ENCODE assay signal across 12 cellular contexts in the genomic region with DNA sequence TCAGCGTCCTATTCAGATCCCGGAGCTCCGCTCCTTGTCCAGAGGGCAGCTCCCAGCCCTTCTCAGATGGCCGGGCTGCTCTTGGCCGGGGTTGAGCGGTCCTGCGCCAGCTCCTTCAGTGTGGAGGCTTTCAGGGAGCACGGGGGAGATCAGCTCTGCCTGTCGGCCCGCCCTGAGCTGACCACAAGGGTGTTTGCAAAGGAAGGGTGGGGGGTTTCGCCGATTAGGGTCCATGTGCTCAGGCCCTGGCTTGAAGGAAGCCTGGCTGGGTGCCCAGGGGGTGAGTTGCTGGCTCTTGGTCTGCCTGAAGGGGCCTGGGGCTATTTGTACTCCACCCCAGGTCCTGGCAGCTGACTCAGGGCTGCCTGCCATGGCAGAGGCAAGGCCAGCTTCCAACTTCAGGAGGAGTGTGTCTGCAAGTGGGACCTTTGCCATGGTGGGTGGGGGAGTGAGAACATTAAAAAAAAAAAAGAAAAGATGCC.
A peak's percentile ranks its signal among the peaks of the same experiment; 100 is the strongest.
DNase-seq lines count a peak whose midpoint lies in the region; ATAC-seq and TF ChIP-seq lines count a peak whose summit lies in the region.
"Had no signal": no experiment of that assay in that cellular context is flagged by ENCODE, and none has a peak within 500 bp of the region (broad histone marks: within the 10 kb centered on the region; RNA-seq: fewer than 3 reads in every experiment).

No MANE protein-coding gene starts in this region.

- peak overlapping the region; percentile 76 for H3K27ac ChIP-seq in left ventricle myocardium inferior (replicated peaks)

- no peak for ATAC-seq in HG03442 (IDR thresholded peaks at IDR 0.05; ENCODE audit: unreplicated experiment)
- no peak for ATAC-seq in HG02973 (IDR thresholded peaks at IDR 0.05; ENCODE audit: unreplicated experiment)
- ATAC-seq: stimulated activated naive CD8-positive, alpha-beta T cell treated with anti-CD3 and anti-CD28 coated beads, Interleukin-15, Interleukin-2, amounts not matched to agents 100 U/mL and 50 U/mL, for 24 hours had no signal

- H3K36me3 ChIP-seq in left ventricle myocardium inferior, result no peaks in the 10 kb centered on the region

- H3K4me3 ChIP-seq in astrocyte of the spinal cord (ENCODE audit: low read depth, low read length) (no peak overlapping the region), left ventricle myocardium inferior (no peak overlapping the region)

- in situ Hi-C loops in astrocyte of the spinal cord (cut with HindIII; ENCODE audit: low sequenced_read_pairs), result no loop called here

- intact Hi-C loops in left ventricle myocardium inferior (cut with micrococcal nuclease), result no loop called here

- H3K4me1 ChIP-seq in left ventricle myocardium inferior, result peaks cover 41% of the 10 kb centered on the region

- H3K9me3 ChIP-seq in left ventricle myocardium inferior (replicated peaks), result no peaks in the 10 kb centered on the region

- no peak for TF ChIP-seq CTCF in astrocyte of the spinal cord (IDR thresholded peaks at IDR 0.05; ENCODE audit: low read depth, low read length)
- TF ChIP-seq CTCF in left ventricle myocardium inferior (IDR thresholded peaks at IDR 0.05; ENCODE audit: borderline replicate concordance), result no peak

- H3K27me3 ChIP-seq in left ventricle myocardium inferior (ENCODE audit: low read depth), result no peaks in the 10 kb centered on the region

- DNase-seq in ELR (ENCODE audit: low read depth) (peak; percentile 63), astrocyte of the spinal cord (ENCODE audit: low read depth, low spot score) (peak; percentile 37), left ventricle myocardium inferior (peak; percentile 79), renal cortical epithelial cell (ENCODE audit: low read depth) (peak; percentile 55), NCI-H2107 (lab: John Stamatoyannopoulos, UW) (no peak)
- no peak for DNase-seq in activated CD8-positive, alpha-beta memory T cell treated with anti-CD3 and anti-CD28 coated beads for 24 hours
- DNase-seq: CD4-positive, alpha-beta memory T cell; NCI-H1930; SIG-M5; stimulated activated naive CD8-positive, alpha-beta T cell treated with anti-CD3 and anti-CD28 coated beads, Interleukin-15, Interleukin-2, amounts not matched to agents 100 U/mL and 50 U/mL, for 24 hours had no signal

Comparison
In these comparisons a context has a peak if more than half of its experiments do, and no peak if none do; other contexts are left out.
1. DNase-seq: peak in ELR (single experiment), astrocyte of the spinal cord (single experiment), left ventricle myocardium inferior (single experiment) and renal cortical epithelial cell (single experiment); none in NCI-H2107 (single experiment) and activated CD8-positive, alpha-beta memory T cell treated with anti-CD3 and anti-CD28 coated beads for 24 hours (single experiment).